ENCODE assay signal across 23 cellular contexts in the genomic region with DNA sequence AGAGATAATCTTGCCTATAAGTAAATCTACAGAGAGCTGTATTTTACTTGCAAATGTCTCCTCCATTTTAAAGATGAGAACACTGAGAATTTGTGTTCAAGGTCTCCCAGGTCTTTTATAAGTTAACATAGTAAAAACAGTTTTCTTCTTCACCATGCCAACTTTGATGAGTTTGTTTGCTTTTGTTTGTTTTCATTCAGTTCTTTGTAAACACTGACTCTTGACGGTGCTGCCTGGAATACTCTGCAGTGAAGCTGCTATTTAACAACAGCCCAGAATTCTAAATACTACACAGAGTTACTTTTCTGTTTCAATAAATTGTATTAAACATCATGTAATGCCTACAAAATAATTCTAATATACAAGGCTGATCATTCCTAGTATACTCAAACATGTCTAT.
"Had no signal": no experiment of that assay in that cellular context is flagged by ENCODE, and none has a peak within 500 bp of the region (broad histone marks: within the 10 kb centered on the region; RNA-seq: fewer than 3 reads in every experiment).

No MANE protein-coding gene starts in this region.

- H3K36me3 Mint-ChIP-seq: natural killer cell had no signal

- H3K4me1 Mint-ChIP-seq: central memory CD8-positive, alpha-beta T cell; natural killer cell; neural progenitor cell had no signal

- H3K27ac ChIP-seq: neural progenitor cell, suprapubic skin, tibial artery had no signal

- DNase-seq: activated CD4-positive, alpha-beta T cell treated with anti-CD3 and anti-CD28 coated beads for 4 hours; activated CD4-positive, alpha-beta T cell treated with anti-CD3 and anti-CD28 coated beads, Interleukin-2, amount 50 U/mL, for 4 hours; activated effector memory CD4-positive, alpha-beta T cell treated with Interleukin-2 at 50 U/mL for 16 hours; activated naive CD4-positive, alpha-beta T cell treated with Interleukin-2 at 50 U/mL for 16 hours; anterior cingulate cortex; effector CD8-positive, alpha-beta T cell; erythroblast; head of caudate nucleus; hippocampal formation; kidney; left colon; mesendoderm; natural killer cell; stimulated activated CD4-positive, alpha-beta T cell treated with anti-CD3 and anti-CD28 coated beads, Interleukin-4, amount 100 ng/mL, for 4 hours; stimulated activated CD8-positive, alpha-beta memory T cell treated with anti-CD3 and anti-CD28 coated beads, Interleukin-4, amount 100 ng/mL, for 48 hours; tibial artery had no signal

- H3K4me3 Mint-ChIP-seq: activated naive CD8-positive, alpha-beta T cell; central memory CD8-positive, alpha-beta T cell; natural killer cell; neural progenitor cell; stimulated activated memory B cell treated with anti-CD40 and anti-IgM and Interleukin-4, amounts not matched to agents 10 μg/mL and 1 μg/mL and 100 μg/mL, for 72 hours had no signal

- H3K27ac Mint-ChIP-seq: activated naive CD8-positive, alpha-beta T cell; natural killer cell; neural progenitor cell; stimulated activated memory B cell treated with anti-CD40 and anti-IgM and Interleukin-4, amounts not matched to agents 10 μg/mL and 1 μg/mL and 100 μg/mL, for 72 hours had no signal

- H3K9me3 Mint-ChIP-seq: central memory CD8-positive, alpha-beta T cell; natural killer cell; neural progenitor cell; stimulated activated memory B cell treated with anti-CD40 and anti-IgM and Interleukin-4, amounts not matched to agents 10 μg/mL and 1 μg/mL and 100 μg/mL, for 72 hours had no signal

- H3K27me3 Mint-ChIP-seq: activated naive CD8-positive, alpha-beta T cell; central memory CD8-positive, alpha-beta T cell; stimulated activated memory B cell treated with anti-CD40 and anti-IgM and Interleukin-4, amounts not matched to agents 10 μg/mL and 1 μg/mL and 100 μg/mL, for 72 hours had no signal

- H3K4me1 ChIP-seq: neural progenitor cell, tibial artery had no signal

- H3K9me3 ChIP-seq: suprapubic skin, tibial artery had no signal

- H3K4me3 ChIP-seq: neural progenitor cell, skin epidermis, suprapubic skin, tibial artery had no signal

- ATAC-seq: natural killer cell; sciatic nerve; stimulated activated memory B cell treated with anti-CD40 and anti-IgM and Interleukin-4, amounts not matched to agents 10 μg/mL and 1 μg/mL and 100 μg/mL, for 72 hours had no signal

- H3K27me3 ChIP-seq: neural progenitor cell, suprapubic skin, tibial artery had no signal
